21 cellular contexts compared by ENCODE assay signal in genomic region chr3:105377716-105378115, GRCh38. TPM values are rescaled to one million over a fixed set of nuclear protein-coding genes. Genes with fewer than 3 reads are reported as not detected.
DNase-seq lines count a peak whose midpoint lies in the region; ATAC-seq, FAIRE-seq and TF ChIP-seq lines count a peak whose summit lies in the region.
"Had no signal": no experiment of that assay in that cellular context is flagged by ENCODE, and none has a peak within 500 bp of the region (broad histone marks: within the 10 kb centered on the region; RNA-seq: fewer than 3 reads in every experiment).

No MANE protein-coding gene starts in this region.

- H3K4me3 ChIP-seq in PC-3 (ENCODE audit: low read length), result peak overlapping the region; percentile 8; the same call in 1 of the 2 replicates

- intact Hi-C loops in PC-3 (cut with micrococcal nuclease), result no loop called here

- no peak for TF ChIP-seq CTCF in PC-3 (conservative IDR thresholded peaks at IDR 0.05; ENCODE audit: low read depth, low read length)

- no peaks in the 10 kb centered on the region for H3K27me3 ChIP-seq in PC-3 (ENCODE audit: low read length)

- peak overlapping the region; percentile 67 for H3K4me2 ChIP-seq in PC-3 (ENCODE audit: low read length)

- peak overlapping the region; percentile 2; the same call in 1 of the 2 replicates for H3K9ac ChIP-seq in PC-3 (ENCODE audit: low read length)

- H3K4me1 ChIP-seq in PC-3 (ENCODE audit: insufficient read depth, low read length), result peaks cover 38% of the 10 kb centered on the region
- H3K4me1 ChIP-seq: Caco-2 had no signal

- peaks cover 6% of the 10 kb centered on the region for H3K36me3 Mint-ChIP-seq in activated CD8-positive, alpha-beta memory T cell treated with anti-CD3 and anti-CD28 coated beads, Interleukin-2, amount 10 ng/mL, durations not matched to agents 7 days and 5 days

- H3K4me3 Mint-ChIP-seq in activated CD8-positive, alpha-beta memory T cell treated with anti-CD3 and anti-CD28 coated beads, Interleukin-2, amount 10 ng/mL, durations not matched to agents 7 days and 5 days, result no peak overlapping the region
- H3K4me3 Mint-ChIP-seq: CD4-positive, alpha-beta T cell; HFFc6 had no signal

- peaks cover 14% of the 10 kb centered on the region for H3K4me1 Mint-ChIP-seq in activated CD8-positive, alpha-beta memory T cell treated with anti-CD3 and anti-CD28 coated beads, Interleukin-2, amount 10 ng/mL, durations not matched to agents 7 days and 5 days

- no peaks in the 10 kb centered on the region for H3F3A ChIP-seq in PC-3 (ENCODE audit: low read length, unreplicated experiment)

- no peaks in the 10 kb centered on the region for H3K27me3 Mint-ChIP-seq in activated CD8-positive, alpha-beta memory T cell treated with anti-CD3 and anti-CD28 coated beads, Interleukin-2, amount 10 ng/mL, durations not matched to agents 7 days and 5 days
- H3K27me3 Mint-ChIP-seq: IgD-negative memory B cell had no signal

- H3K27ac Mint-ChIP-seq in activated CD8-positive, alpha-beta memory T cell treated with anti-CD3 and anti-CD28 coated beads, Interleukin-2, amount 10 ng/mL, durations not matched to agents 7 days and 5 days, result no peak overlapping the region
- H3K27ac Mint-ChIP-seq: CD4-positive, alpha-beta T cell; HFFc6; IgD-negative memory B cell had no signal

- DNase-seq in GM18507 (ENCODE audit: extremely low spot score, insufficient read length, low read depth) (no peak), PC-3 (peak; percentile 69), amniotic stem cell (lab: John Stamatoyannopoulos, UW) (no peak), NCI-H748 (lab: John Stamatoyannopoulos, UW; ENCODE audit: unreplicated experiment) (no peak)
- no peak for DNase-seq in activated CD8-positive, alpha-beta memory T cell treated with anti-CD3 and anti-CD28 coated beads, Interleukin-2, amount 10 ng/mL, durations not matched to agents 7 days and 5 days
- DNase-seq: 8988T; Caco-2; CD4-positive, alpha-beta T cell; DMS153; DMS79; GDM1; GOT3; H7; HFFc6 had no signal

- peak; percentile 82 for ATAC-seq in PC-3
- ATAC-seq in HG02840 (IDR thresholded peaks at IDR 0.05; ENCODE audit: low FRiP score, unreplicated experiment), result no peak
- ATAC-seq in activated CD8-positive, alpha-beta memory T cell treated with anti-CD3 and anti-CD28 coated beads, Interleukin-2, amount 10 ng/mL, durations not matched to agents 7 days and 5 days, result no peak
- ATAC-seq: HCT116 had no signal

- H3K79me2 ChIP-seq in PC-3 (ENCODE audit: low read length), result peaks cover 92% of the 10 kb centered on the region

- peaks cover 12% of the 10 kb centered on the region for H3K36me3 ChIP-seq in PC-3 (ENCODE audit: low read depth, low read length)

- no peaks in the 10 kb centered on the region for H3K9me2 ChIP-seq in PC-3 (replicated peaks; ENCODE audit: low read length)

- H3K27ac ChIP-seq in PC-3 (ENCODE audit: low read length), result peak overlapping the region; percentile 57
- H3K27ac ChIP-seq: C4-2B had no signal

- peaks cover 24% of the 10 kb centered on the region; the same call in 1 of the 2 replicates for H4K20me1 ChIP-seq in PC-3 (ENCODE audit: low read length)

- H3K9me3 Mint-ChIP-seq in activated CD8-positive, alpha-beta memory T cell treated with anti-CD3 and anti-CD28 coated beads, Interleukin-2, amount 10 ng/mL, durations not matched to agents 7 days and 5 days (ENCODE audit: low read depth), result no peaks in the 10 kb centered on the region
- H3K9me3 Mint-ChIP-seq: CD4-positive, alpha-beta T cell; HFFc6; IgD-negative memory B cell had no signal

- no peak overlapping the region for H2AFZ ChIP-seq in PC-3 (ENCODE audit: low read length)

- POLR2A ChIA-PET in PC-3 (lab: Charles Lee; ENCODE audit: unreplicated experiment), result no interaction called here

- no peaks in the 10 kb centered on the region for H3K9me3 ChIP-seq in PC-3 (ENCODE audit: low read length)
- H3K9me3 ChIP-seq: Caco-2 had no signal

- no TSS peak for BruUV-seq in PC-3 (replicated peaks; lab: Mats Ljungman, UMichigan)

- CTCF ChIA-PET in PC-3 (lab: Charles Lee), result no interaction called here
- CTCF ChIA-PET in activated CD8-positive, alpha-beta memory T cell treated with anti-CD3 and anti-CD28 coated beads, Interleukin-2, amount 10 ng/mL, durations not matched to agents 7 days and 5 days (lab: Charles Lee), result no interaction called here

- peak; percentile 47 for FAIRE-seq in GM18507 (lab: Jason Lieb, UNC)
- peak; percentile 94 for FAIRE-seq in islet of Langerhans (lab: Jason Lieb, UNC)
- FAIRE-seq: D721Med, HTR-8/SVneo had no signal

RNA-seq across cellular contexts. Expression of gene ALCAM, which starts 11.0 kb away (rescaled TPM):
- 168 and 169 TPM in 2 replicates for total RNA-seq in PC-3 (2014; rRNA removed)
- 10 to 100 TPM; 11.4 to 20.6 TPM for total RNA-seq in activated CD8-positive, alpha-beta memory T cell treated with anti-CD3 and anti-CD28 coated beads, Interleukin-2, amount 10 ng/mL, durations not matched to agents 7 days and 5 days
